ENCODE assay signal across 22 cellular contexts in genomic region chr7:132053871-132054270, GRCh38.
"Had no signal": no experiment of that assay in that cellular context is flagged by ENCODE, and none has a peak within 500 bp of the region (broad histone marks: within the 10 kb centered on the region; RNA-seq: fewer than 3 reads in every experiment).

No MANE protein-coding gene starts in this region.

- H3K4me1 Mint-ChIP-seq: natural killer cell; stimulated activated naive CD8-positive, alpha-beta T cell treated with anti-CD3 and anti-CD28 coated beads, Interleukin-15, amount 100 ng/mL, for 72 hours had no signal

- H3K9me3 ChIP-seq: neutrophil, right atrium auricular region, thyroid gland, vagina had no signal

- H3K4me3 ChIP-seq: coronary artery, right atrium auricular region, smooth muscle cell, thyroid gland, vagina had no signal

- H3K27me3 ChIP-seq: neutrophil, right atrium auricular region, thyroid gland, vagina had no signal

- DNase-seq: dermis blood vessel endothelial cell; hypothalamus; kidney; mammary epithelial cell; natural killer cell; stimulated activated CD4-positive, alpha-beta T cell treated with anti-CD3 and anti-CD28 coated beads, Interleukin-12 subunit alpha, Interleukin-12 subunit beta, amount 100 ng/mL, for 4 hours; stimulated activated CD4-positive, alpha-beta T cell treated with anti-CD3 and anti-CD28 coated beads, Interleukin-1b, Interleukin-23, amount 100 ng/mL, for 48 hours; stimulated activated CD4-positive, alpha-beta T cell treated with anti-CD3 and anti-CD28 coated beads, Interleukin-4, amount 100 ng/mL, for 1 hour; stimulated activated CD8-positive, alpha-beta memory T cell treated with anti-CD3 and anti-CD28 coated beads, Interleukin-4, amount 100 ng/mL, for 48 hours; stimulated activated naive CD4-positive, alpha-beta T cell; stimulated activated naive CD8-positive, alpha-beta T cell treated with anti-CD3 and anti-CD28 coated beads, Interleukin-15, amount 100 ng/mL, for 72 hours; thyroid gland; trophoblast cell had no signal

- H3K27ac ChIP-seq: coronary artery, neutrophil, parathyroid adenoma, right atrium auricular region, thyroid gland, vagina had no signal

- H3K36me3 Mint-ChIP-seq: natural killer cell had no signal

- H3K4me1 ChIP-seq: parathyroid adenoma, thyroid gland, vagina had no signal

- H3K9ac ChIP-seq: parathyroid adenoma had no signal

- H3K36me3 ChIP-seq: neutrophil, right atrium auricular region, thyroid gland, vagina had no signal

- H3K27ac Mint-ChIP-seq: natural killer cell; progenitor cell of endocrine pancreas; stimulated activated naive CD8-positive, alpha-beta T cell treated with anti-CD3 and anti-CD28 coated beads, Interleukin-15, amount 100 ng/mL, for 72 hours had no signal

- H3K9me3 Mint-ChIP-seq: natural killer cell had no signal

- H3K4me3 Mint-ChIP-seq: natural killer cell; stimulated activated naive CD8-positive, alpha-beta T cell treated with anti-CD3 and anti-CD28 coated beads, Interleukin-15, amount 100 ng/mL, for 72 hours had no signal

- ATAC-seq: left lobe of liver; natural killer cell; sciatic nerve; stimulated activated naive CD8-positive, alpha-beta T cell treated with anti-CD3 and anti-CD28 coated beads, Interleukin-15, amount 100 ng/mL, for 72 hours had no signal
